21 cellular contexts compared by ENCODE assay signal in the genomic region with DNA sequence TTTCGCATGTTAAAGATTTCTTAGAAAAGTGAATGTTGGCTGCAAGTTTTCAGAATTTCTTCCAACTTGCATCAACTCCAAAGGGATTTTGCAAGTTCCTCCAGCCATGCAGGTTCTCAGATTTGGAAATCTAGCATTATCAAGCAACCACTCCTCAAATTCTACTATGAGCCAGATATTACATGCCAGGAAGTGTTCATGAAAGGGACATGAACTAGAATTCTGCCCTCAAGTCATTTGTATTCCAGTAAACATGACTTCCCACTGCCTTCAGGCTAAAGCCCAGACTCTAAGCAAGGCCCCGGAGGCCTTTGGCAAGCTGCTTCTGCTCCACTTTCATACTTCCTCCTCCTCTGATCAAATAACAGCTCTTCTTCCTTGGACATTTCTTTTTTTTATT.
DNase-seq lines count a peak whose midpoint lies in the region; ATAC-seq and TF ChIP-seq lines count a peak whose summit lies in the region.
"Had no signal": no experiment of that assay in that cellular context is flagged by ENCODE, and none has a peak within 500 bp of the region (broad histone marks: within the 10 kb centered on the region; RNA-seq: fewer than 3 reads in every experiment).

No MANE protein-coding gene starts in this region.

- H3K36me3 ChIP-seq in IMR-90 (ENCODE audit: control insufficient read depth, insufficient read depth, low read length) (no peaks in the 10 kb centered on the region), trophoblast cell (ENCODE audit: control insufficient read depth in 1 of 2, insufficient read depth in 2 of 2, low read length in 2 of 2) (no peaks in the 10 kb centered on the region)
- H3K36me3 ChIP-seq: BLaER1 had no signal

- H3K27me3 ChIP-seq in IMR-90 (ENCODE audit: control insufficient read depth, insufficient read depth, low read length) (no peaks in the 10 kb centered on the region), trophoblast cell (ENCODE audit: insufficient read depth, low read length) (no peaks in the 10 kb centered on the region)
- H3K27me3 ChIP-seq: BLaER1 had no signal

- H2BK12ac ChIP-seq in trophoblast cell (ENCODE audit: low read length) = no peak overlapping the region

- ATAC-seq in Right ventricle myocardium inferior (peak; percentile 80), left cardiac atrium (no peak), IMR-90 (ENCODE audit: low read depth) (no peak)
- ATAC-seq: CD8-positive, alpha-beta T cell; GM12878 had no signal

- H4K8ac ChIP-seq in IMR-90 (ENCODE audit: low read depth in 2 of 2, low read length in 2 of 2) (no peak overlapping the region), trophoblast cell (ENCODE audit: low read depth, low read length) (no peak overlapping the region)

- no TSS peak for BruUV-seq in IMR-90 (replicated peaks; lab: Mats Ljungman, UMichigan)

- H4K91ac ChIP-seq in IMR-90 (ENCODE audit: insufficient read depth, low read depth, low read length) (no peak overlapping the region), trophoblast cell (ENCODE audit: low read depth, low read length) (no peak overlapping the region)

- no peak for TF ChIP-seq RAD21 in IMR-90 (IDR thresholded peaks at IDR 0.05; ENCODE audit: low read length)

- CTCF ChIA-PET in IMR-90 (lab: Yijun Ruan, JAX) = no interaction called here

- H3K79me2 ChIP-seq in trophoblast cell (ENCODE audit: control insufficient read depth, insufficient read depth, low read length, poor library complexity) = no peaks in the 10 kb centered on the region

- H3K14ac ChIP-seq in IMR-90 (replicated peaks; ENCODE audit: low read depth, low read length) = no peak overlapping the region
- H3K14ac ChIP-seq in trophoblast cell (ENCODE audit: low read length) = no peak overlapping the region

- no peak overlapping the region for H2AK9ac ChIP-seq in IMR-90 (replicated peaks; ENCODE audit: low read depth, low read length, poor library complexity)

- H2BK120ac ChIP-seq in IMR-90 (ENCODE audit: low read depth, low read length) = no peak overlapping the region
- H2BK120ac ChIP-seq in trophoblast cell (ENCODE audit: insufficient read depth, low read length, poor library complexity) = no peak overlapping the region

- TF ChIP-seq CTCF in IMR-90 (conservative IDR thresholded peaks at IDR 0.05; ENCODE audit: low read depth, low read length) (no peak), fibroblast of the aortic adventitia (IDR thresholded peaks at IDR 0.05; ENCODE audit: insufficient read depth, low read length) (no peak)

- H3K4me3 ChIP-seq in IMR-90 (ENCODE audit: insufficient read depth, low read depth, low read length) (no peak overlapping the region), fibroblast of the aortic adventitia (ENCODE audit: low read depth, low read length) (no peak overlapping the region), trophoblast cell (ENCODE audit: low read depth, low read length) (no peak overlapping the region)
- H3K4me3 ChIP-seq: BLaER1, GM12878, GM23248 had no signal

- in situ Hi-C loops in IMR-90 (cut with MboI; ENCODE audit: low sequenced_read_pairs) = no loop called here

- H3K56ac ChIP-seq in IMR-90 (ENCODE audit: extremely low read depth, insufficient read depth, low read length) = no peak overlapping the region

- H3K4me1 ChIP-seq in IMR-90 (ENCODE audit: control insufficient read depth, insufficient read depth, low read length) (no peaks in the 10 kb centered on the region; the same call in 1 of the 2 replicates), trophoblast cell (ENCODE audit: control insufficient read depth in 1 of 2, insufficient read depth in 2 of 2, low read length in 2 of 2) (no peaks in the 10 kb centered on the region)
- H3K4me1 ChIP-seq: BLaER1 had no signal

- DNase-seq in Right ventricle myocardium inferior (ENCODE audit: missing footprints) = no peak
- no peak for DNase-seq in left cardiac atrium
- no peak for DNase-seq in IMR-90
- peak; percentile 79 for DNase-seq in fibroblast of the aortic adventitia (ENCODE audit: low read depth)
- peak; percentile 96 to 98 for DNase-seq in trophoblast cell
- no peak for DNase-seq in occipital lobe (lab: John Stamatoyannopoulos, UW)
- DNase-seq in activated effector memory CD4-positive, alpha-beta T cell treated with Interleukin-2 at 50 U/mL for 16 hours = no peak
- no peak for DNase-seq in COLO668 (lab: John Stamatoyannopoulos, UW; ENCODE audit: unreplicated experiment)
- DNase-seq: CD4-positive, CD25-positive, alpha-beta regulatory T cell; CD8-positive, alpha-beta T cell; DMS 273 treated with DMSO at 0.1 percent for 48 hours; DMS79; EL; GDM1; GM23248; H7; HCEC 1CT had no signal

- no peak overlapping the region for H2BK20ac ChIP-seq in IMR-90 (ENCODE audit: low read depth, low read length)

- no CpG with 5 or more reads among the region's 2 CpGs for WGBS in IMR-90 (ENCODE audit: extremely low coverage in 2 of 2, insufficient read length in 1 of 2), 2 experiments
- WGBS in trophoblast cell (ENCODE audit: extremely low coverage, insufficient coverage, insufficient read length) = no CpG with 5 or more reads among the region's 2 CpGs

- H2BK5ac ChIP-seq in IMR-90 (ENCODE audit: low read depth, low read length, poor library complexity, severe bottlenecking) (no peak overlapping the region), trophoblast cell (ENCODE audit: low read depth, low read length, poor library complexity) (no peak overlapping the region)

- no peak overlapping the region for H3K4ac ChIP-seq in IMR-90 (ENCODE audit: low read depth, low read length)
- H3K4ac ChIP-seq in trophoblast cell (ENCODE audit: low read depth, low read length) = no peak overlapping the region

- H3K4me2 ChIP-seq in IMR-90 (ENCODE audit: low read depth, low read length) = no peak overlapping the region
- no peak overlapping the region for H3K4me2 ChIP-seq in trophoblast cell (ENCODE audit: low read length)
- H3K4me2 ChIP-seq: BLaER1 had no signal

- H3K18ac ChIP-seq in IMR-90 (ENCODE audit: low read depth, low read length) = peak overlapping the region; percentile 57
- no peak overlapping the region for H3K18ac ChIP-seq in trophoblast cell (ENCODE audit: low read length)

- no peak overlapping the region for H4K12ac ChIP-seq in trophoblast cell (ENCODE audit: low read depth, low read length)

- 0 out of 2 replicates have a peak overlapping the region, but pooled peaks have one; percentile 62 for H4K5ac ChIP-seq in IMR-90 (ENCODE audit: low read depth, low read length)

- dilution Hi-C loops in IMR-90 (cut with HindIII; ENCODE audit: low sequenced_read_pairs, unreplicated experiment) = no loop called here

- H3K9ac ChIP-seq in IMR-90 (ENCODE audit: low read depth, low read length) (no peak overlapping the region), trophoblast cell (ENCODE audit: low read length) (no peak overlapping the region)
- H3K9ac ChIP-seq: BLaER1, GM23248 had no signal

- H2AK5ac ChIP-seq in IMR-90 (ENCODE audit: low read depth, low read length) = no peak overlapping the region
- H2AK5ac ChIP-seq in trophoblast cell (ENCODE audit: low read length) = no peak overlapping the region

- no peaks in the 10 kb centered on the region for H4K20me1 ChIP-seq in IMR-90 (ENCODE audit: insufficient read depth, low read length)
- H4K20me1 ChIP-seq: BLaER1 had no signal

- no peak overlapping the region for H3K27ac ChIP-seq in IMR-90 (ENCODE audit: insufficient read depth, low read length)
- H3K27ac ChIP-seq in trophoblast cell (ENCODE audit: low read depth, low read length) = no peak overlapping the region
- H3K27ac ChIP-seq: 22Rv1, BLaER1, C4-2B, GM23248 had no signal

- H2AFZ ChIP-seq in IMR-90 (replicated peaks; ENCODE audit: low read length, poor library complexity) (no peak overlapping the region), trophoblast cell (ENCODE audit: insufficient read depth, low read length, poor library complexity) (no peak overlapping the region)
- H2AFZ ChIP-seq: GM23248 had no signal

- no peaks in the 10 kb centered on the region for H3K9me1 ChIP-seq in IMR-90 (ENCODE audit: insufficient read depth, low read length)

- H3K23ac ChIP-seq in IMR-90 (ENCODE audit: low read depth, low read length) = no peak overlapping the region
- H3K23ac ChIP-seq in trophoblast cell (ENCODE audit: low read length) = no peak overlapping the region

- H3K79me1 ChIP-seq in IMR-90 (ENCODE audit: low read depth in 1 of 2, low read length in 2 of 2) (no peaks in the 10 kb centered on the region), trophoblast cell (ENCODE audit: low read length) (no peaks in the 10 kb centered on the region)

- H2BK15ac ChIP-seq in IMR-90 (ENCODE audit: low read depth, low read length) = no peak overlapping the region

- POLR2A ChIA-PET in IMR-90 (lab: Charles Lee; ENCODE audit: unreplicated experiment) = no interaction called here

- intact Hi-C loops in Right ventricle myocardium inferior (cut with DNase I) (no loop called here), left cardiac atrium (cut with DNase I) (no loop called here), IMR-90 (cut with micrococcal nuclease) (no loop called here)

- H3K9me3 ChIP-seq in IMR-90 (ENCODE audit: control insufficient read depth, insufficient read depth, low read length) (no peaks in the 10 kb centered on the region), trophoblast cell (ENCODE audit: insufficient read depth, low read depth, low read length) (no peaks in the 10 kb centered on the region)
- H3K9me3 ChIP-seq: BLaER1 had no signal

- no peak for TF ChIP-seq POLR2A in IMR-90 (IDR thresholded peaks at IDR 0.05; ENCODE audit: low read depth, low read length)

TF ChIP-seq in IMR-90, 13 proteins besides CTCF, POLR2A, EP300 and RAD21:
- TF ChIP-seq MXI1 (IDR thresholded peaks at IDR 0.05; ENCODE audit: borderline replicate concordance, low read depth, low read length) (no peak), NFE2L2 (IDR thresholded peaks at IDR 0.05; ENCODE audit: low read depth, low read length) (no peak), ELK1 (IDR thresholded peaks at IDR 0.05; ENCODE audit: borderline replicate concordance, low read depth, low read length) (no peak)
- TF ChIP-seq, protein P1, sequence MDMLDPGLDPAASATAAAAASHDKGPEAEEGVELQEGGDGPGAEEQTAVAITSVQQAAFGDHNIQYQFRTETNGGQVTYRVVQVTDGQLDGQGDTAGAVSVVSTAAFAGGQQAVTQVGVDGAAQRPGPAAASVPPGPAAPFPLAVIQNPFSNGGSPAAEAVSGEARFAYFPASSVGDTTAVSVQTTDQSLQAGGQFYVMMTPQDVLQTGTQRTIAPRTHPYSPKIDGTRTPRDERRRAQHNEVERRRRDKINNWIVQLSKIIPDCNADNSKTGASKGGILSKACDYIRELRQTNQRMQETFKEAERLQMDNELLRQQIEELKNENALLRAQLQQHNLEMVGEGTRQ (IDR thresholded peaks at IDR 0.05; ENCODE audit: low read depth, low read length) = no peak

Comparison
In these comparisons a context has a peak if more than half of its experiments do, and no peak if none do; other contexts are left out.
1. DNase-seq: peak in fibroblast of the aortic adventitia (single experiment) and trophoblast cell (2 of 2); none in Right ventricle myocardium inferior (single experiment), left cardiac atrium (single experiment), IMR-90 (single experiment), occipital lobe (single experiment), activated effector memory CD4-positive, alpha-beta T cell treated with Interleukin-2 at 50 U/mL for 16 hours (single experiment) and COLO668 (single experiment).